In genomic region chr9:113558632-113559502, GRCh38 we compare ENCODE assay signal across 1 cellular context.
TF ChIP-seq lines count a peak whose summit lies in the region.

No MANE protein-coding gene starts in this region.

TF ChIP-seq in HepG2, 621 proteins besides CTCF, POLR2A, EP300 and RAD21 (continued from another document and continues in another):
- TF ChIP-seq LCORL (IDR thresholded peaks at IDR 0.05): no peak
- peak; percentile 89 for TF ChIP-seq LCORL (CRISPR knock-in tag; IDR thresholded peaks at IDR 0.05)
- TF ChIP-seq TCF7 (IDR thresholded peaks at IDR 0.05; ENCODE audit: low read depth): no peak; the same call in 1 of the 2 replicates
- TF ChIP-seq ZFX (CRISPR knock-in tag; IDR thresholded peaks at IDR 0.05; ENCODE audit: low read depth): peak; percentile 85
- no peak for TF ChIP-seq ZC3H4 (CRISPR knock-in tag; IDR thresholded peaks at IDR 0.05; ENCODE audit: borderline replicate concordance)
- 0 out of 2 replicates have a peak, but pooled peaks have one; percentile 26 for TF ChIP-seq ZNF567 (CRISPR knock-in tag; IDR thresholded peaks at IDR 0.05; ENCODE audit: borderline replicate concordance)
- peak; percentile 96 for TF ChIP-seq ZNF441 (CRISPR knock-in tag; IDR thresholded peaks at IDR 0.05; ENCODE audit: borderline replicate concordance)
- TF ChIP-seq ZNF318 (CRISPR knock-in tag; IDR thresholded peaks at IDR 0.05): no peak
- TF ChIP-seq HOXA3 (CRISPR knock-in tag; IDR thresholded peaks at IDR 0.05): 0 out of 2 replicates have a peak, but pooled peaks have one; percentile 37
- TF ChIP-seq TBX3 (IDR thresholded peaks at IDR 0.05; ENCODE audit: borderline replicate concordance): no peak
- no peak for TF ChIP-seq ZNF709 (CRISPR knock-in tag; IDR thresholded peaks at IDR 0.05)
- TF ChIP-seq HNF1B (CRISPR knock-in tag; IDR thresholded peaks at IDR 0.05): peak; percentile 72; the same call in 1 of the 2 replicates
- TF ChIP-seq NCOA2 (CRISPR knock-in tag; IDR thresholded peaks at IDR 0.05): peak; percentile 35; the same call in 1 of the 2 replicates
- TF ChIP-seq CBX5 (CRISPR knock-in tag; IDR thresholded peaks at IDR 0.05; ENCODE audit: borderline replicate concordance): peak; percentile 64; the same call in 1 of the 2 replicates
- 0 out of 2 replicates have a peak, but pooled peaks have one; percentile 45 for TF ChIP-seq KMT2B (CRISPR knock-in tag; IDR thresholded peaks at IDR 0.05)
- no peak for TF ChIP-seq ZNF329 (CRISPR knock-in tag; IDR thresholded peaks at IDR 0.05; ENCODE audit: low read depth)
- no peak for TF ChIP-seq ZMAT5 (CRISPR knock-in tag; IDR thresholded peaks at IDR 0.05; ENCODE audit: borderline replicate concordance, low read depth)
- TF ChIP-seq TEAD3 (CRISPR knock-in tag; optimal IDR thresholded peaks at IDR 0.05; ENCODE audit: borderline replicate concordance): no peak
- no peak for TF ChIP-seq RNF2 (conservative IDR thresholded peaks at IDR 0.05; ENCODE audit: low read depth)
- TF ChIP-seq FOXP1 (IDR thresholded peaks at IDR 0.05): no peak
- TF ChIP-seq FOXP1 (CRISPR knock-in tag; IDR thresholded peaks at IDR 0.05): 0 out of 2 replicates have a peak, but pooled peaks have one; percentile 15
- TF ChIP-seq ZNF296 (CRISPR knock-in tag; conservative IDR thresholded peaks at IDR 0.05): no peak
- TF ChIP-seq KLF12 (CRISPR knock-in tag; IDR thresholded peaks at IDR 0.05; ENCODE audit: borderline replicate concordance): no peak
- no peak for TF ChIP-seq NCOA5 (CRISPR knock-in tag; IDR thresholded peaks at IDR 0.05)
- TF ChIP-seq ZC3H13 (CRISPR knock-in tag; IDR thresholded peaks at IDR 0.05): no peak
- TF ChIP-seq TOPORS (CRISPR knock-in tag; IDR thresholded peaks at IDR 0.05): no peak
- TF ChIP-seq MXD3 (CRISPR knock-in tag; IDR thresholded peaks at IDR 0.05): 0 out of 2 replicates have a peak, but pooled peaks have one; percentile 36
- TF ChIP-seq ZBTB37 (CRISPR knock-in tag; IDR thresholded peaks at IDR 0.05): no peak
- no peak for TF ChIP-seq ZFAT (CRISPR knock-in tag; conservative IDR thresholded peaks at IDR 0.05)
- TF ChIP-seq SP4 (CRISPR knock-in tag; IDR thresholded peaks at IDR 0.05): no peak
- no peak for TF ChIP-seq NONO (IDR thresholded peaks at IDR 0.05)
- TF ChIP-seq NONO (CRISPR knock-in tag; conservative IDR thresholded peaks at IDR 0.05): peak; percentile 38; the same call in 1 of the 2 replicates
- no peak for TF ChIP-seq SMC3 (IDR thresholded peaks at IDR 0.05; ENCODE audit: low read length)
- TF ChIP-seq HNRNPUL1 (IDR thresholded peaks at IDR 0.05; ENCODE audit: low read depth, low read length): no peak
- peak; percentile 46; the same call in 1 of the 2 replicates for TF ChIP-seq ZBTB4 (CRISPR knock-in tag; IDR thresholded peaks at IDR 0.05; ENCODE audit: borderline replicate concordance)
- peak; percentile 51; the same call in 1 of the 2 replicates for TF ChIP-seq RBAK (CRISPR knock-in tag; IDR thresholded peaks at IDR 0.05)
- peak; percentile 7; the same call in 1 of the 2 replicates for TF ChIP-seq ZNF337 (CRISPR knock-in tag; IDR thresholded peaks at IDR 0.05; ENCODE audit: borderline replicate concordance, low read depth)
- TF ChIP-seq SIN3B (IDR thresholded peaks at IDR 0.05; ENCODE audit: low read length): no peak
- no peak for TF ChIP-seq ZNF317 (CRISPR knock-in tag; IDR thresholded peaks at IDR 0.05)
- TF ChIP-seq ZNF121 (CRISPR knock-in tag; IDR thresholded peaks at IDR 0.05): 0 out of 2 replicates have a peak, but pooled peaks have one; percentile 17
- TF ChIP-seq NFIB (CRISPR knock-in tag; IDR thresholded peaks at IDR 0.05; ENCODE audit: borderline replicate concordance): no peak
- TF ChIP-seq ASH2L (IDR thresholded peaks at IDR 0.05; ENCODE audit: insufficient read length, low read depth, low read length): peak; percentile 60
- TF ChIP-seq ZNF431 (CRISPR knock-in tag; IDR thresholded peaks at IDR 0.05; ENCODE audit: borderline replicate concordance, low read depth): 0 out of 2 replicates have a peak, but pooled peaks have one; percentile 29
- peak; percentile 95 for TF ChIP-seq SKI (IDR thresholded peaks at IDR 0.05; ENCODE audit: partially characterized antibody)
- no peak for TF ChIP-seq E2F1 (CRISPR knock-in tag; IDR thresholded peaks at IDR 0.05)
- peak; percentile 85 for TF ChIP-seq MEF2D (CRISPR knock-in tag; IDR thresholded peaks at IDR 0.05)
- TF ChIP-seq TARDBP (CRISPR knock-in tag; IDR thresholded peaks at IDR 0.05): no peak
- 0 out of 2 replicates have a peak, but pooled peaks have one; percentile 64 for TF ChIP-seq AKAP8 (CRISPR knock-in tag; IDR thresholded peaks at IDR 0.05)
- peak; percentile 59 for TF ChIP-seq POGZ (CRISPR knock-in tag; IDR thresholded peaks at IDR 0.05)
- TF ChIP-seq ZNF710 (CRISPR knock-in tag; IDR thresholded peaks at IDR 0.05; ENCODE audit: borderline replicate concordance): no peak
